In the genomic region with DNA sequence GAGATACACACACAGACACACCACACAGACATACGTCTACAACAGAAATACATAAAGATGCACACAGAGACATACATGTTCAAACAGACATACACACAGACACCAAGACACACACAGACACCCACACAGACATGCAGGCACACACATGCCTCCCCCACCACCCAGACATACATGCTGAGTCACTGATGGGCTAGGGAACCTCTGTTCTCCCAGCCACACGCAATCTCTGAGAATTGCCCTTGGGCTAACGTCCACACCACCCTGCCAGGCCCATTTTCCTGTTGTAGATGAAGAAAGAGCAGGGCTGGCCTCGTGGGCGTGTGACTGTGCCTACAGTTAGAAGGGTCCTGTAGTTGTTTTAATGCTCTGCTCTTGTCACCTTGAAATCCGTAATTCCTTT, we compare ENCODE assay signal across 19 cellular contexts.
DNase-seq lines count a peak whose midpoint lies in the region; ATAC-seq and TF ChIP-seq lines count a peak whose summit lies in the region.
"Had no signal": no experiment of that assay in that cellular context is flagged by ENCODE, and none has a peak within 500 bp of the region (broad histone marks: within the 10 kb centered on the region; RNA-seq: fewer than 3 reads in every experiment).

No MANE protein-coding gene starts in this region.

- H3K4me3 ChIP-seq in BE2C (ENCODE audit: low read depth, low read length) (no peak overlapping the region), transverse colon (no peak overlapping the region)
- no peak overlapping the region for H3K4me3 ChIP-seq in CD4-positive, alpha-beta memory T cell (ENCODE audit: low read length in 2 of 2)
- H3K4me3 ChIP-seq: GM12878, SJSA1 had no signal

- TF ChIP-seq CTCF in BE2C (IDR thresholded peaks at IDR 0.05; ENCODE audit: low read depth, low read length): no peak
- TF ChIP-seq CTCF in WTC11 (IDR thresholded peaks at IDR 0.05): no peak
- no peak for TF ChIP-seq CTCF in CD4-positive, alpha-beta T cell (IDR thresholded peaks at IDR 0.05)
- no peak for TF ChIP-seq CTCF in transverse colon (IDR thresholded peaks at IDR 0.05)

- TF ChIP-seq EP300 in transverse colon (IDR thresholded peaks at IDR 0.05; ENCODE audit: low read depth): no peak

- H3K9me3 Mint-ChIP-seq in WTC11: peaks cover 19% of the 10 kb centered on the region
- peaks cover 2% of the 10 kb centered on the region for H3K9me3 Mint-ChIP-seq in CD4-positive, alpha-beta T cell
- H3K9me3 Mint-ChIP-seq in CD4-positive, alpha-beta memory T cell: peaks cover 0 to 7% (median 2%) of the 10 kb centered on the region in 8 donors

- H3K4me3 Mint-ChIP-seq in WTC11: no peak overlapping the region
- no peak overlapping the region for H3K4me3 Mint-ChIP-seq in CD4-positive, alpha-beta T cell
- no peak overlapping the region for H3K4me3 Mint-ChIP-seq in CD4-positive, alpha-beta memory T cell
- H3K4me3 Mint-ChIP-seq: CD8-positive, alpha-beta T cell had no signal

- H3K27me3 Mint-ChIP-seq in WTC11 (ENCODE audit: low read depth): no peaks in the 10 kb centered on the region
- H3K27me3 Mint-ChIP-seq in CD4-positive, alpha-beta T cell: no peaks in the 10 kb centered on the region
- H3K27me3 Mint-ChIP-seq in CD4-positive, alpha-beta memory T cell: no peaks in the 10 kb centered on the region

- no peaks in the 10 kb centered on the region for H3K36me3 ChIP-seq in BE2C
- H3K36me3 ChIP-seq in transverse colon: no peaks in the 10 kb centered on the region
- H3K36me3 ChIP-seq in CD4-positive, alpha-beta memory T cell (ENCODE audit: insufficient read depth, low read length): no peaks in the 10 kb centered on the region
- H3K36me3 ChIP-seq: SJSA1 had no signal

- TF ChIP-seq POLR2A in transverse colon (IDR thresholded peaks at IDR 0.05): no peak

- H3K27me3 ChIP-seq in BE2C (no peaks in the 10 kb centered on the region), transverse colon (no peaks in the 10 kb centered on the region)
- no peaks in the 10 kb centered on the region for H3K27me3 ChIP-seq in CD4-positive, alpha-beta T cell (ENCODE audit: control insufficient read depth, insufficient read depth, low read length)
- H3K27me3 ChIP-seq in CD4-positive, alpha-beta memory T cell (ENCODE audit: insufficient read depth, low read length): no peaks in the 10 kb centered on the region
- H3K27me3 ChIP-seq: SJSA1 had no signal

- POLR2A ChIA-PET in WTC11 (lab: Charles Lee): no interaction called here
- POLR2A ChIA-PET in CD4-positive, alpha-beta T cell (lab: Charles Lee): no interaction called here
- POLR2A ChIA-PET in CD4-positive, alpha-beta memory T cell (lab: Charles Lee; ENCODE audit: partially characterized antibody): no interaction called here

- peak overlapping the region; percentile 35 for H3K27ac Mint-ChIP-seq in WTC11
- H3K27ac Mint-ChIP-seq in CD4-positive, alpha-beta T cell: no peak overlapping the region
- no peak overlapping the region for H3K27ac Mint-ChIP-seq in CD4-positive, alpha-beta memory T cell
- H3K27ac Mint-ChIP-seq: CD8-positive, alpha-beta T cell had no signal

- H3K4me1 Mint-ChIP-seq in WTC11: peaks cover 53% of the 10 kb centered on the region
- H3K4me1 Mint-ChIP-seq in CD4-positive, alpha-beta T cell (ENCODE audit: low read depth): no peaks in the 10 kb centered on the region
- peaks cover 0 to 2% (median under 1%) of the 10 kb centered on the region in 4 donors for H3K4me1 Mint-ChIP-seq in CD4-positive, alpha-beta memory T cell

- 84 to 95% methylated on average over 5 to 6 of the region's 6 CpGs for WGBS in transverse colon (ENCODE audit: low coverage in 1 of 2), 2 donors

- peaks cover 13% of the 10 kb centered on the region for H3K36me3 Mint-ChIP-seq in WTC11
- no peaks in the 10 kb centered on the region for H3K36me3 Mint-ChIP-seq in CD4-positive, alpha-beta T cell (ENCODE audit: low read depth)
- peaks cover 0 to 15% of the 10 kb centered on the region in 2 donors for H3K36me3 Mint-ChIP-seq in CD4-positive, alpha-beta memory T cell
- H3K36me3 Mint-ChIP-seq: CD8-positive, alpha-beta T cell had no signal

- no peak for ATAC-seq in WTC11
- no peak for ATAC-seq in CD4-positive, alpha-beta T cell (ENCODE audit: poor library complexity)
- ATAC-seq: CD8-positive, alpha-beta T cell; GM12878 had no signal

- peak; percentile 11 for DNase-seq in BE2C
- peak; percentile 3 for DNase-seq in EH (ENCODE audit: low read depth)
- DNase-seq in WTC11 (ENCODE audit: low spot score): no peak
- DNase-seq in islet precursor cell: peak; percentile 55
- DNase-seq in CD4-positive, alpha-beta T cell: no peak
- DNase-seq in COR-L47 (lab: John Stamatoyannopoulos, UW): no peak
- DNase-seq in transverse colon: no peak
- DNase-seq in CD4-positive, alpha-beta memory T cell: no peak
- DNase-seq: CD8-positive, alpha-beta T cell; DMS79; GDM1; GOT3; KG1; NCI-H1105; NCI-H1694; NCI-H524; RPMI8226 had no signal

- no peaks in the 10 kb centered on the region for H3K4me1 ChIP-seq in BE2C
- H3K4me1 ChIP-seq in transverse colon: no peaks in the 10 kb centered on the region
- H3K4me1 ChIP-seq in CD4-positive, alpha-beta memory T cell (ENCODE audit: insufficient read depth, low read length): no peaks in the 10 kb centered on the region
- H3K4me1 ChIP-seq: SJSA1 had no signal

- intact Hi-C loops in CD4-positive, alpha-beta T cell (cut with DNase I, micrococcal nuclease): no loop called here
- intact Hi-C loops in transverse colon (cut with DNase I; ENCODE audit: low total_unique reads): no loop called here
- intact Hi-C loops in CD4-positive, alpha-beta memory T cell (cut with micrococcal nuclease): no loop called here

- no peak overlapping the region for H3K27ac ChIP-seq in CD4-positive, alpha-beta T cell (ENCODE audit: low read depth, low read length)
- H3K27ac ChIP-seq in transverse colon: no peak overlapping the region
- no peak overlapping the region for H3K27ac ChIP-seq in CD4-positive, alpha-beta memory T cell (ENCODE audit: low read depth, low read length)
- H3K27ac ChIP-seq: SJSA1 had no signal

- CTCF ChIA-PET in WTC11 (lab: Charles Lee): interaction anchor here (1.0 kb wide), 1 partner anchor 341 kb away, joined by 3 read pairs; the partner anchor contains the start of gene SPRYD7
- CTCF ChIA-PET in CD4-positive, alpha-beta T cell (lab: Charles Lee): no interaction called here
- CTCF ChIA-PET in CD4-positive, alpha-beta memory T cell (lab: Charles Lee; ENCODE audit: partially characterized antibody): interaction anchor here (0.8 kb wide), 1 partner anchor 29 kb away, joined by 3 read pairs; no protein-coding TSS in a partner anchor

- in situ Hi-C loops in transverse colon (cut with MboI; ENCODE audit: low pct_ligation_motif_present in 1 of 4, low pct_unique_long_range_greater_than_20kb in 1 of 4, low sequenced_read_pairs in 3 of 4): no loop called here

- H3K9me3 ChIP-seq in BE2C (no peaks in the 10 kb centered on the region), transverse colon (no peaks in the 10 kb centered on the region)
- no peaks in the 10 kb centered on the region for H3K9me3 ChIP-seq in CD4-positive, alpha-beta T cell (ENCODE audit: control insufficient read depth, low read length)
- no peaks in the 10 kb centered on the region for H3K9me3 ChIP-seq in CD4-positive, alpha-beta memory T cell (ENCODE audit: control insufficient read depth in 1 of 2, low read length in 2 of 2)
- H3K9me3 ChIP-seq: SJSA1 had no signal

TF ChIP-seq in WTC11, 78 proteins besides CTCF, POLR2A, EP300 and RAD21 (continues in another document):
- TF ChIP-seq ZNF138 (CRISPR knock-in tag; conservative IDR thresholded peaks at IDR 0.05) (no peak), ELF4 (CRISPR knock-in tag; IDR thresholded peaks at IDR 0.05; ENCODE audit: low read depth) (no peak), ZNF512 (CRISPR knock-in tag; IDR thresholded peaks at IDR 0.05; ENCODE audit: borderline replicate concordance) (no peak), STAT6 (CRISPR knock-in tag; conservative IDR thresholded peaks at IDR 0.05; ENCODE audit: low read depth) (no peak)
- TF ChIP-seq, protein P1, sequence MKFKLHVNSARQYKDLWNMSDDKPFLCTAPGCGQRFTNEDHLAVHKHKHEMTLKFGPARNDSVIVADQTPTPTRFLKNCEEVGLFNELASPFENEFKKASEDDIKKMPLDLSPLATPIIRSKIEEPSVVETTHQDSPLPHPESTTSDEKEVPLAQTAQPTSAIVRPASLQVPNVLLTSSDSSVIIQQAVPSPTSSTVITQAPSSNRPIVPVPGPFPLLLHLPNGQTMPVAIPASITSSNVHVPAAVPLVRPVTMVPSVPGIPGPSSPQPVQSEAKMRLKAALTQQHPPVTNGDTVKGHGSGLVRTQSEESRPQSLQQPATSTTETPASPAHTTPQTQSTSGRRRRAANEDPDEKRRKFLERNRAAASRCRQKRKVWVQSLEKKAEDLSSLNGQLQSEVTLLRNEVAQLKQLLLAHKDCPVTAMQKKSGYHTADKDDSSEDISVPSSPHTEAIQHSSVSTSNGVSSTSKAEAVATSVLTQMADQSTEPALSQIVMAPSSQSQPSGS (CRISPR knock-in tag; IDR thresholded peaks at IDR 0.05; ENCODE audit: borderline replicate concordance, low read depth): no peak

Comparison
In these comparisons a context has a peak if more than half of its experiments do, and no peak if none do; other contexts are left out.
1. DNase-seq: peak in BE2C (single experiment), EH (single experiment) and islet precursor cell (single experiment); none in WTC11 (single experiment), CD4-positive, alpha-beta T cell (0 of 10), COR-L47 (single experiment), transverse colon (single experiment) and CD4-positive, alpha-beta memory T cell (0 of 5).